1 cellular context compared by ENCODE assay signal in genomic region chr3:45790611-45791010, GRCh38.
TF ChIP-seq lines count a peak whose summit lies in the region.

No MANE protein-coding gene starts in this region.

TF ChIP-seq in WTC11, 78 proteins besides CTCF, POLR2A, EP300 and RAD21 (continued from another document):
- no peak for TF ChIP-seq ATF2 (CRISPR knock-in tag; IDR thresholded peaks at IDR 0.05; ENCODE audit: borderline replicate concordance, low read depth)
- no peak for TF ChIP-seq FOXP4 (CRISPR knock-in tag; IDR thresholded peaks at IDR 0.05)
- no peak for TF ChIP-seq PRDM15 (CRISPR knock-in tag; IDR thresholded peaks at IDR 0.05)
- TF ChIP-seq PRRX2 (CRISPR knock-in tag; IDR thresholded peaks at IDR 0.05), result no peak
- no peak for TF ChIP-seq ARID4B (CRISPR knock-in tag; IDR thresholded peaks at IDR 0.05; ENCODE audit: borderline replicate concordance)
- TF ChIP-seq NFYB (CRISPR knock-in tag; conservative IDR thresholded peaks at IDR 0.05; ENCODE audit: low read depth), result no peak
- TF ChIP-seq ELF4 (CRISPR knock-in tag; IDR thresholded peaks at IDR 0.05; ENCODE audit: low read depth), result no peak
- no peak for TF ChIP-seq ERG (CRISPR knock-in tag; IDR thresholded peaks at IDR 0.05)
- no peak for TF ChIP-seq NFATC4 (CRISPR knock-in tag; IDR thresholded peaks at IDR 0.05)
- TF ChIP-seq ATF6 (CRISPR knock-in tag; IDR thresholded peaks at IDR 0.05), result no peak
- TF ChIP-seq MXD4 (CRISPR knock-in tag; IDR thresholded peaks at IDR 0.05; ENCODE audit: borderline replicate concordance), result no peak
- no peak for TF ChIP-seq TCF7 (CRISPR knock-in tag; IDR thresholded peaks at IDR 0.05; ENCODE audit: low read depth)
- no peak for TF ChIP-seq SMAD3 (CRISPR knock-in tag; IDR thresholded peaks at IDR 0.05; ENCODE audit: borderline replicate concordance)
- no peak for TF ChIP-seq E2F5 (CRISPR knock-in tag; IDR thresholded peaks at IDR 0.05)
- no peak for TF ChIP-seq MLX (CRISPR knock-in tag; IDR thresholded peaks at IDR 0.05)
